ENCODE assay signal across 8 cellular contexts in the genomic region with DNA sequence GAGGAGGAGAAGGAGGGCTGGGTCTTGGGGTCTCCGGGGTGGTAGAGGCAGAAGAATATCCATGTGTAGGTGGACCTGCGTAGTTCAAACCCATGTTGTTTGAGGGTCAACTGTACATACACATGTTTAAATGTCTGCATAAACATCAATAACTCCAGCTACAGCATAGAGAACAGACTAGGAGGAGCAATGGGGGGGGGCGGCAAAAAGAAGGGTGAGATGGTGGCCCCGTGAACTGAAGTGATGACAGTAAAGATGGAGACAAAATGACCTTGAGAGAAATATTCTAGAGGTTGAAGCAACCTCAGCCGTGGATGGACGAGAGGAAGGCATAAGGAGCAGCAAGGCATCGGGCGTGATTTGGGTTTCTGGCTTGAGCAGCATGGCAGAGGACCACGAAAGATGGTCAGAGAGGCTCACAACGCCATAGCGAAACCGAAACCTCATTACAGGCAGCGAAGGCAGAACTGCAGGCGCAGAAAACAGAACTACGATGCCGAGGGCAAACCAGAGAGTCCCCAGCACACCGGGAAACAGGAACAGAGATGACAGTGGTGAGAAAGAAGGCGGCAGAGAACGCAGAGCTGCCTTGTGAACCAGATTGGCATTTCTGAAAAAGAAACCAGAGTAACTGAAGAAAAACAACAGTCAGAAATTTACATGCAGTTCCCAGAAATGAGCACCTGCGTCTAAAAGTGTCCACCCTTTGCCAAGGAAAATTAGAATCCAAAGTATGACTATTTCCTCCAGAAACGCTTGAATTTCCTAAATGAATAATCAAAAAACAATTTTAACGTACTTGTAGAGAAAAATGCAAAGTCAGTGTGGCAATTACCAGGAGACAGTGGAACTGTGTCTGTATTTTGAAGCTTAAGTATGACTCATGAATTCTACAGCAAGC. TPM values are rescaled to one million over a fixed set of nuclear protein-coding genes. Genes with fewer than 3 reads are reported as not detected.
DNase-seq lines count a peak whose midpoint lies in the region; ATAC-seq and TF ChIP-seq lines count a peak whose summit lies in the region.

No MANE protein-coding gene starts in this region.

- TF ChIP-seq POLR2A in Raji (IDR thresholded peaks at IDR 0.05; ENCODE audit: insufficient read depth, low read depth, low read length) (peak; percentile 72), heart left ventricle (IDR thresholded peaks at IDR 0.05) (no peak)

- H3K4me1 ChIP-seq in heart left ventricle: peaks cover 0 to 39% (median 0%) of the 10 kb centered on the region in 12 donors

- no peaks in the 10 kb centered on the region for H3K36me3 ChIP-seq in heart left ventricle

- H3K27me3 ChIP-seq in heart left ventricle: no peaks in the 10 kb centered on the region

- WGBS in heart left ventricle, 4 donors: 70 to 81% (median 77%) methylated on average over 22 of the region's 22 CpGs

- intact Hi-C loops in heart left ventricle (cut with DNase I): loop anchor here in 4 of 10 donors (2.0 to 10.0 kb wide), 5 partner anchors 74 to 467 kb away; a partner anchor contains a TSS

- DNase-seq in AML-193 (lab: John Stamatoyannopoulos, UW) (peak; percentile 92 to 93), GM19240 (ENCODE audit: insufficient read length, low spot score) (peak; percentile 72), heart left ventricle (peak in 4 of 5 donors; percentile 39 to 55 (median 50)), NCI-H446 treated with DMSO at 0.1 percent for 48 hours (lab: John Stamatoyannopoulos, UW) (no peak)
- DNase-seq in activated naive CD4-positive, alpha-beta T cell treated with Interleukin-2 at 50 U/mL for 16 hours: peak; percentile 83
- DNase-seq in stimulated activated CD4-positive, alpha-beta T cell treated with anti-CD3 and anti-CD28 coated beads, Interleukin-15, amount 100 ng/mL, for 48 hours (ENCODE audit: low read depth in 2 of 2): peak; percentile 70 to 74

- H3K9me3 ChIP-seq in heart left ventricle: no peaks in the 10 kb centered on the region

- H3K4me3 ChIP-seq in heart left ventricle: peak overlapping the region in 5 of 12 donors; percentile 23 to 60 (median 47)

- TF ChIP-seq CTCF in heart left ventricle (IDR thresholded peaks at IDR 0.05): no peak

- peak overlapping the region in 7 of 12 donors; percentile 0 to 93 (median 54) for H3K27ac ChIP-seq in heart left ventricle

- ATAC-seq in HG03432 (IDR thresholded peaks at IDR 0.05; ENCODE audit: unreplicated experiment) (peak; percentile 84), heart left ventricle (peak in 3 of 4 donors; percentile 32 to 69 (median 68))

RNA-seq across cellular contexts. Expression of a gene that starts 50.2 kb away (rescaled TPM):
- under 1 TPM in 7 of 9 donors, not detected in 2; 0.05 to 0.35 (median 0.23) TPM for total RNA-seq in heart left ventricle
- under 1 TPM; 0.03 to 0.04 TPM for polyA plus RNA-seq in heart left ventricle
